ENCODE assay signal across 25 cellular contexts in the genomic region with DNA sequence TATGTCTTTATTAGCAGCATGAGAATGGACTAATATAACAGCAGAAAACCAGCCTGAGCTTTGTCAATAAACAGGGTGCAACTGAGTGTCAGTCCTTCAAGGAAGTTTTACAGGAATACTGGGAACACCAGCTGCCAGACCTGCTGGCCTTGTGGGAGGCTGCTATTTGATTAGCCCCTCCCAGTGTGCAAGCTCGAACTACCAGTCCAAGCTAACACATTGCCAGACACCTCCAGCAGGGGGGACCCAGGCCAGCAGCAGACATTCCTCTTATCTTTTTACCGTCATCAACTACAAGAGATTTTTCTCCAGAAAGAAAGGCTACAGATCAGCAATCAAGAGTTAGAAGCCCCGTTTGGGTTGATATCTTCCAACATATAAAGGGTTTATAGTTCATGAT.
DNase-seq lines count a peak whose midpoint lies in the region; ATAC-seq, FAIRE-seq and TF ChIP-seq lines count a peak whose summit lies in the region.
"Had no signal": no experiment of that assay in that cellular context is flagged by ENCODE, and none has a peak within 500 bp of the region (broad histone marks: within the 10 kb centered on the region; RNA-seq: fewer than 3 reads in every experiment).

No MANE protein-coding gene starts in this region.

- no peak overlapping the region for H3K14ac ChIP-seq in H9 (ENCODE audit: insufficient read depth, low read length)

- H3K4me2 ChIP-seq in H9 (ENCODE audit: insufficient read depth, insufficient read length, low read length) (no peak overlapping the region), GM12878 (ENCODE audit: control insufficient read depth, insufficient read depth) (no peak overlapping the region)
- H3K4me2 ChIP-seq: GM23338 had no signal

- H3K4me3 ChIP-seq in BE2C (ENCODE audit: low read depth, low read length) (no peak overlapping the region), GM12878 (no peak overlapping the region), mucosa of descending colon (no peak overlapping the region)
- H3K4me3 ChIP-seq: GM23338, suprapubic skin, uterus had no signal

- no peaks in the 10 kb centered on the region for H3K79me1 ChIP-seq in H9 (ENCODE audit: insufficient read depth, low read depth, low read length, poor library complexity, severe bottlenecking)

- H3K27ac ChIP-seq in H9 (ENCODE audit: insufficient read length, low read depth, low read length) (no peak overlapping the region), GM12878 (ENCODE audit: control insufficient read depth, insufficient read depth) (no peak overlapping the region)
- H3K27ac ChIP-seq: suprapubic skin, uterus had no signal

- no peak overlapping the region for H3K56ac ChIP-seq in H9 (ENCODE audit: insufficient read length, low read depth, low read length)

- SMC1A ChIA-PET in GM12878 (lab: Charles Lee; ENCODE audit: uncharacterized antibody, unreplicated experiment): no interaction called here

- FAIRE-seq in GM12878 (lab: Jason Lieb, UNC): no peak
- FAIRE-seq: GM12892 had no signal

- WGBS in H9 (ENCODE audit: extremely low coverage, insufficient read length, low lambda C conversion rate): no CpG with 5 or more reads among the region's 3 CpGs
- 18% methylated on average over 3 of the region's 3 CpGs for WGBS in GM12878 (ENCODE audit: insufficient coverage, insufficient replicate concordance, low lambda C conversion rate, missing lambda C conversion rate)

- TF ChIP-seq RAD21 in GM12878 (IDR thresholded peaks at IDR 0.05; ENCODE audit: insufficient read depth, low read depth, low read length): no peak

- peak; percentile 34; the same call in 1 of the 3 replicates for ATAC-seq in GM12878
- peak; percentile 80 for ATAC-seq in mucosa of descending colon
- no peak for ATAC-seq in activated T-cell treated with anti-CD3 and anti-CD28 coated beads, Interleukin-2, amount 50 U/mL, for 72 hours (replicated peaks in 1 of 2)
- ATAC-seq: activated CD4-positive, CD25-positive, alpha-beta regulatory T cell treated with anti-CD3 and anti-CD28 coated beads, Interleukin-2, amount 50 U/mL, for 24 hours; CD8-positive, alpha-beta T cell; effector memory CD8-positive, alpha-beta T cell; GM23338; left cardiac atrium; stimulated activated effector memory CD8-positive, alpha-beta T cell treated with anti-CD3 and anti-CD28 coated beads, Interleukin-12 subunit alpha, Interleukin-12 subunit beta, amount 100 ng/mL, for 72 hours had no signal

- H3K18ac ChIP-seq in H9 (ENCODE audit: insufficient read length, low read depth, low read length): no peak overlapping the region

- H3K36me3 Mint-ChIP-seq in H9 (ENCODE audit: insufficient read depth in 1 of 3, low read depth in 3 of 3): no peaks in the 10 kb centered on the region; a peak in 1 of 7 replicates
- H3K36me3 Mint-ChIP-seq in activated T-cell treated with anti-CD3 and anti-CD28 coated beads, Interleukin-2, amount 50 U/mL, for 72 hours (ENCODE audit: insufficient read depth in 2 of 2): no peaks in the 10 kb centered on the region
- H3K36me3 Mint-ChIP-seq: brain; CD8-positive, alpha-beta T cell; stimulated activated effector memory CD8-positive, alpha-beta T cell treated with anti-CD3 and anti-CD28 coated beads, Interleukin-12 subunit alpha, Interleukin-12 subunit beta, amount 100 ng/mL, for 72 hours had no signal

- CTCF ChIA-PET in GM12878 (lab: Yijun Ruan, JAX): no interaction called here

- no peak overlapping the region for H4K91ac ChIP-seq in H9 (ENCODE audit: insufficient read length, low read depth, low read length)

- H3K4me3 Mint-ChIP-seq in H9: no peak overlapping the region
- H3K4me3 Mint-ChIP-seq in activated T-cell treated with anti-CD3 and anti-CD28 coated beads, Interleukin-2, amount 50 U/mL, for 72 hours: no peak overlapping the region
- H3K4me3 Mint-ChIP-seq: activated CD4-positive, alpha-beta memory T cell treated with anti-CD3 and anti-CD28 coated beads, Interleukin-2, amount 10 ng/mL, durations not matched to agents 7 days and 5 days; brain; CD8-positive, alpha-beta T cell; effector memory CD8-positive, alpha-beta T cell; GM23338; nephron; stimulated activated effector memory CD8-positive, alpha-beta T cell treated with anti-CD3 and anti-CD28 coated beads, Interleukin-12 subunit alpha, Interleukin-12 subunit beta, amount 100 ng/mL, for 72 hours had no signal

- H3K4me1 ChIP-seq in BE2C: no peaks in the 10 kb centered on the region
- H3K4me1 ChIP-seq in H9 (ENCODE audit: insufficient read depth, low read length): peaks cover 4% of the 10 kb centered on the region; the same call in 1 of the 2 replicates
- no peaks in the 10 kb centered on the region for H3K4me1 ChIP-seq in GM12878 (ENCODE audit: control insufficient read depth, insufficient read depth, low read length)
- no peaks in the 10 kb centered on the region for H3K4me1 ChIP-seq in mucosa of descending colon (ENCODE audit: low read depth)
- H3K4me1 ChIP-seq: suprapubic skin, uterus had no signal

- H2BK15ac ChIP-seq in H9 (ENCODE audit: low read depth, low read length): no peak overlapping the region

- H3K36me3 ChIP-seq in BE2C: no peaks in the 10 kb centered on the region
- no peaks in the 10 kb centered on the region for H3K36me3 ChIP-seq in GM12878 (ENCODE audit: control insufficient read depth in 2 of 2, insufficient read depth in 2 of 2, low read length in 1 of 2)
- no peaks in the 10 kb centered on the region for H3K36me3 ChIP-seq in mucosa of descending colon (ENCODE audit: low read depth)
- H3K36me3 ChIP-seq: suprapubic skin, uterus had no signal

- H3T11ph ChIP-seq in H9 (ENCODE audit: low read length): no peak overlapping the region

- TF ChIP-seq POLR2A in GM12878 (IDR thresholded peaks at IDR 0.05; ENCODE audit: low read depth, low read length): no peak

- no peak overlapping the region for H2BK5ac ChIP-seq in H9 (ENCODE audit: insufficient read length, low read length)

- H3K27me3 ChIP-seq in BE2C: no peaks in the 10 kb centered on the region
- no peaks in the 10 kb centered on the region for H3K27me3 ChIP-seq in H9 (ENCODE audit: insufficient read depth, low read length)
- H3K27me3 ChIP-seq in GM12878 (replicated peaks in 1 of 2; ENCODE audit: control insufficient read depth in 2 of 2, insufficient read depth in 2 of 2, low read length in 1 of 2): no peaks in the 10 kb centered on the region
- H3K27me3 ChIP-seq: suprapubic skin, uterus had no signal

- H3K4me1 Mint-ChIP-seq in H9: peaks cover 40 to 47% of the 10 kb centered on the region in 2 experiments
- H3K4me1 Mint-ChIP-seq in activated T-cell treated with anti-CD3 and anti-CD28 coated beads, Interleukin-2, amount 50 U/mL, for 72 hours (ENCODE audit: low read depth): no peaks in the 10 kb centered on the region
- H3K4me1 Mint-ChIP-seq: activated CD4-positive, alpha-beta memory T cell treated with anti-CD3 and anti-CD28 coated beads, Interleukin-2, amount 10 ng/mL, durations not matched to agents 7 days and 5 days; nephron; stimulated activated effector memory CD8-positive, alpha-beta T cell treated with anti-CD3 and anti-CD28 coated beads, Interleukin-12 subunit alpha, Interleukin-12 subunit beta, amount 100 ng/mL, for 72 hours had no signal

- BruUV-seq in GM12878 (replicated peaks; lab: Mats Ljungman, UMichigan): no TSS peak

- no peak overlapping the region for H2AK5ac ChIP-seq in H9 (ENCODE audit: insufficient read length, low read length)

- H3K9ac ChIP-seq in H9 (ENCODE audit: extremely low read depth, insufficient read length, low read length) (no peak overlapping the region), GM12878 (ENCODE audit: control insufficient read depth, insufficient read depth, low read length) (no peak overlapping the region)

- RAD21 ChIA-PET in GM12878 (lab: Charles Lee; ENCODE audit: unreplicated experiment): interaction anchor here (0.7 kb wide), 1 partner anchor 672 kb away, joined by 6 read pairs; no protein-coding TSS in a partner anchor

- H3K23me2 ChIP-seq in H9 (ENCODE audit: insufficient read length, low read depth, low read length, poor library complexity, severe bottlenecking): no peaks in the 10 kb centered on the region

- intact Hi-C loops in GM12878 (cut with micrococcal nuclease; ENCODE audit: unreplicated experiment) (no loop called here), mucosa of descending colon (cut with DNase I, micrococcal nuclease) (no loop called here)

- POLR2A ChIA-PET in GM12878 (lab: Charles Lee): no interaction called here

- H3K27ac Mint-ChIP-seq in H9: no peak overlapping the region
- H3K27ac Mint-ChIP-seq in activated T-cell treated with anti-CD3 and anti-CD28 coated beads, Interleukin-2, amount 50 U/mL, for 72 hours: no peak overlapping the region
- H3K27ac Mint-ChIP-seq: activated CD4-positive, alpha-beta memory T cell treated with anti-CD3 and anti-CD28 coated beads, Interleukin-2, amount 10 ng/mL, durations not matched to agents 7 days and 5 days; brain; CD8-positive, alpha-beta T cell; effector memory CD8-positive, alpha-beta T cell; GM23338; nephron; stimulated activated effector memory CD8-positive, alpha-beta T cell treated with anti-CD3 and anti-CD28 coated beads, Interleukin-12 subunit alpha, Interleukin-12 subunit beta, amount 100 ng/mL, for 72 hours had no signal

- H2AFZ ChIP-seq in H9 (ENCODE audit: low read length): no peak overlapping the region
- H2AFZ ChIP-seq in GM12878 (ENCODE audit: control insufficient read depth, low read depth, low read length): no peak overlapping the region
- H2AFZ ChIP-seq: GM23338 had no signal

- no peak overlapping the region for H4K8ac ChIP-seq in H9 (replicated peaks; ENCODE audit: insufficient read length, low read depth, low read length)

- TF ChIP-seq EP300 in GM12878 (IDR thresholded peaks at IDR 0.05; ENCODE audit: borderline replicate concordance in 1 of 2, control insufficient read depth in 1 of 2, low read depth in 2 of 2, low read length in 2 of 2): no peak

- no peak overlapping the region for H4K5ac ChIP-seq in H9 (ENCODE audit: insufficient read length, low read depth, low read length)

- H3K9me3 Mint-ChIP-seq in H9: no peaks in the 10 kb centered on the region
- peaks cover 2 to 6% of the 10 kb centered on the region in 2 donors for H3K9me3 Mint-ChIP-seq in activated T-cell treated with anti-CD3 and anti-CD28 coated beads, Interleukin-2, amount 50 U/mL, for 72 hours
- H3K9me3 Mint-ChIP-seq: brain, GM23338, nephron had no signal

- no peaks in the 10 kb centered on the region; the same call in 1 of the 2 replicates for H3K9me3 ChIP-seq in BE2C
- H3K9me3 ChIP-seq in H9 (ENCODE audit: control insufficient read depth, low read depth, low read length): no peaks in the 10 kb centered on the region
- H3K9me3 ChIP-seq in GM12878 (replicated peaks; ENCODE audit: control insufficient read depth, insufficient read depth, low read length): no peaks in the 10 kb centered on the region
- H3K9me3 ChIP-seq in mucosa of descending colon: no peaks in the 10 kb centered on the region
- H3K9me3 ChIP-seq: uterus had no signal

- no peaks in the 10 kb centered on the region for H3K27me3 Mint-ChIP-seq in H9 (ENCODE audit: low read depth)
- no peaks in the 10 kb centered on the region for H3K27me3 Mint-ChIP-seq in activated T-cell treated with anti-CD3 and anti-CD28 coated beads, Interleukin-2, amount 50 U/mL, for 72 hours (ENCODE audit: low read depth)
- H3K27me3 Mint-ChIP-seq: activated CD4-positive, alpha-beta memory T cell treated with anti-CD3 and anti-CD28 coated beads, Interleukin-2, amount 10 ng/mL, durations not matched to agents 7 days and 5 days; brain; effector memory CD8-positive, alpha-beta T cell had no signal

- H3K23ac ChIP-seq in H9 (ENCODE audit: insufficient read length, low read depth, low read length): no peak overlapping the region

- in situ Hi-C loops in GM12878 (cut with MboI): no loop called here

- H2BK20ac ChIP-seq in H9 (ENCODE audit: low read depth, low read length, poor library complexity, severe bottlenecking): no peak overlapping the region

- H3K4ac ChIP-seq in H9 (ENCODE audit: low read depth, low read length): no peak overlapping the region

- TF ChIP-seq CTCF in BE2C (IDR thresholded peaks at IDR 0.05; ENCODE audit: low read depth, low read length) (no peak), H9 (conservative IDR thresholded peaks at IDR 0.05) (peak; percentile 27; the same call in 2 of the 3 replicates), GM12878 (IDR thresholded peaks at IDR 0.05 in 2 of 3, conservative IDR thresholded peaks at IDR 0.05 in 1 of 3; ENCODE audit: control insufficient read depth in 2 of 3, extremely low read depth in 1 of 3, insufficient read depth in 1 of 3, low read depth in 3 of 3, low read length in 3 of 3) (0 out of 6 replicates have a peak, but pooled peaks of 1 of the 3 experiments have one; percentile 7), mucosa of descending colon (IDR thresholded peaks at IDR 0.05) (no peak)

- H4K20me1 ChIP-seq in H9 (ENCODE audit: control insufficient read depth, insufficient read depth, insufficient read length) (no peaks in the 10 kb centered on the region), GM12878 (ENCODE audit: control insufficient read depth, insufficient read depth) (no peaks in the 10 kb centered on the region)

- H2BK12ac ChIP-seq in H9 (ENCODE audit: insufficient read length, low read depth, low read length): no peak overlapping the region

- no peak overlapping the region for H2BK120ac ChIP-seq in H9 (ENCODE audit: low read depth, low read length, poor library complexity, severe bottlenecking)

- peak; percentile 4 for DNase-seq in BE2C
- no peak for DNase-seq in H9
- no peak for DNase-seq in GM12878 (ENCODE audit: low read depth, low spot score)
- peak in 2 of 3 donors; percentile 33 to 37 for DNase-seq in mucosa of descending colon
- no peak for DNase-seq in NCI-H2227 (lab: John Stamatoyannopoulos, UW; ENCODE audit: unreplicated experiment)
- DNase-seq in HK-2 (ENCODE audit: unreplicated experiment): no peak
- DNase-seq in activated T-cell treated with anti-CD3 and anti-CD28 coated beads, Interleukin-2, amount 50 U/mL, for 72 hours: no peak
- DNase-seq: activated CD4-positive, alpha-beta memory T cell treated with anti-CD3 and anti-CD28 coated beads, Interleukin-2, amount 10 ng/mL, durations not matched to agents 7 days and 5 days; activated T-cell treated with anti-CD3 and anti-CD28 coated beads for 4 hours; CD8-positive, alpha-beta T cell; DMS79 treated with DMSO at 0.1 percent for 48 hours; effector memory CD8-positive, alpha-beta T cell; left cardiac atrium; NCI-H1105 treated with DMSO at 0.1 percent for 48 hours; NCI-H2081 treated with DMSO at 0.1 percent for 48 hours; stimulated activated CD4-positive, alpha-beta T cell treated with anti-CD3 and anti-CD28 coated beads, Interleukin-1b, Interleukin-23, amount 100 ng/mL, for 48 hours; SW 1271; uterus had no signal

- no peaks in the 10 kb centered on the region for H3K79me2 ChIP-seq in H9 (ENCODE audit: insufficient read depth, low read length)
- no peaks in the 10 kb centered on the region for H3K79me2 ChIP-seq in GM12878 (ENCODE audit: control insufficient read depth, insufficient read depth, low read length)

Comparison
In these comparisons a context has a peak if more than half of its experiments do, and no peak if none do; other contexts are left out.
1. DNase-seq: peak in BE2C (single experiment) and mucosa of descending colon (2 of 3); none in H9 (single experiment), GM12878 (single experiment), NCI-H2227 (single experiment), HK-2 (single experiment) and activated T-cell treated with anti-CD3 and anti-CD28 coated beads, Interleukin-2, amount 50 U/mL, for 72 hours (0 of 2).
2. ATAC-seq: peak in GM12878 (single experiment) and mucosa of descending colon (single experiment); none in activated T-cell treated with anti-CD3 and anti-CD28 coated beads, Interleukin-2, amount 50 U/mL, for 72 hours (0 of 2).